Comparison of ENCODE assay signal across 1 cellular context in genomic region chr19:39237200-39238184, GRCh38.
TF ChIP-seq lines count a peak whose summit lies in the region.

No MANE protein-coding gene starts in this region.

TF ChIP-seq in HepG2, 621 proteins besides CTCF, POLR2A, EP300 and RAD21 (continued from another document):
- TF ChIP-seq ZBTB46 (CRISPR knock-in tag; IDR thresholded peaks at IDR 0.05; ENCODE audit: borderline replicate concordance) = no peak
- no peak for TF ChIP-seq ZNF780A (CRISPR knock-in tag; IDR thresholded peaks at IDR 0.05)
- no peak for TF ChIP-seq ZNF562 (CRISPR knock-in tag; IDR thresholded peaks at IDR 0.05; ENCODE audit: borderline replicate concordance)
- TF ChIP-seq MLXIP (CRISPR knock-in tag; IDR thresholded peaks at IDR 0.05; ENCODE audit: borderline replicate concordance) = no peak
- TF ChIP-seq ZNF414 (CRISPR knock-in tag; IDR thresholded peaks at IDR 0.05) = no peak
- TF ChIP-seq ATAD3A (CRISPR knock-in tag; IDR thresholded peaks at IDR 0.05) = no peak
- no peak for TF ChIP-seq NBN (conservative IDR thresholded peaks at IDR 0.05)
- no peak; the same call in 1 of the 2 replicates for TF ChIP-seq GABPB1 (CRISPR knock-in tag; IDR thresholded peaks at IDR 0.05)
- no peak for TF ChIP-seq HDAC1 (CRISPR knock-in tag; IDR thresholded peaks at IDR 0.05)
- TF ChIP-seq ZNF629 (CRISPR knock-in tag; conservative IDR thresholded peaks at IDR 0.05) = no peak
- TF ChIP-seq ZNF75D (CRISPR knock-in tag; IDR thresholded peaks at IDR 0.05; ENCODE audit: borderline replicate concordance) = no peak
- TF ChIP-seq ZNF605 (CRISPR knock-in tag; IDR thresholded peaks at IDR 0.05) = no peak
- peak; percentile 21; the same call in 1 of the 2 replicates for TF ChIP-seq MYC (CRISPR knock-in tag; IDR thresholded peaks at IDR 0.05; ENCODE audit: borderline replicate concordance)
- peak; percentile 55; the same call in 1 of the 2 replicates for TF ChIP-seq MAX (IDR thresholded peaks at IDR 0.05)
- no peak for TF ChIP-seq ZNF34 (CRISPR knock-in tag; IDR thresholded peaks at IDR 0.05; ENCODE audit: borderline replicate concordance)
- TF ChIP-seq GATA4 (IDR thresholded peaks at IDR 0.05; ENCODE audit: borderline replicate concordance, low read depth) = no peak
- no peak for TF ChIP-seq ZNF704 (CRISPR knock-in tag; IDR thresholded peaks at IDR 0.05; ENCODE audit: borderline replicate concordance)
- TF ChIP-seq ZNF878 (CRISPR knock-in tag; IDR thresholded peaks at IDR 0.05) = no peak
- TF ChIP-seq THYN1 (CRISPR knock-in tag; IDR thresholded peaks at IDR 0.05; ENCODE audit: borderline replicate concordance, low read depth) = no peak
- TF ChIP-seq PRPF4 (IDR thresholded peaks at IDR 0.05; ENCODE audit: low read depth, low read length, poor library complexity, severe bottlenecking) = no peak
- no peak for TF ChIP-seq CREM (IDR thresholded peaks at IDR 0.05)
- TF ChIP-seq CREM (CRISPR knock-in tag; IDR thresholded peaks at IDR 0.05) = no peak
- no peak for TF ChIP-seq JDP2 (CRISPR knock-in tag; IDR thresholded peaks at IDR 0.05; ENCODE audit: borderline replicate concordance)
- no peak for TF ChIP-seq ZNF883 (CRISPR knock-in tag; IDR thresholded peaks at IDR 0.05; ENCODE audit: not compliant biosample characterization)
